Comparison of ENCODE assay signal across 8 cellular contexts in the genomic region with DNA sequence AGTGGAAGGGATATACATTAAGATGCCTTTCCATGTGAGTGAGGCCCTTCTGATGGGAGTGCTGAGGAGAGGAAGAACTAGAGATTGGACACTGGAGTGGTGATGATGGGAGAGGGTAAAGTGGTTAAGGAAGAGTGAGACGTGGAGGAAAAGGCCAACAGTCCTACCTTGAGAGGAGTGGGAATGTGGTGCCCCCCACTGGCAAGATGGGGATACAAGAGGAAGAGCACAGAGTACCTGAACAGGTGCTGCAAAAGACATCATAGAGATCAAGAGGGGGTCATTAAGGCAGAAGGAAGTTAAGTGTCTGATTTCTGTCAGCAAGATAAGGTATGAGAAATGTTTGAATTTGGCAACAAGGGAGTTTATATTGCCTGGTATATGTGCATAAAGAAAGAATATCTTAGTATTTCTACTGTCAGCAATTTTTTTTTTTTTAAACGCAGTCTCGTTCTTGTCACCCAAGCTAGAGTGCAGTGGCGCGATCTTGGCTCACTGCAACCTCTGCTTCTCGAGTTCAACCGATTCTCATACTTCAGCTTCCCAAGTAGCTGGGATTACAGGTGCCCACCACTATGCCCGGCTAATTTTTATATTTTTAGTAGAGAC. TPM values are rescaled to one million over a fixed set of nuclear protein-coding genes. Genes with fewer than 3 reads are reported as not detected.
DNase-seq lines count a peak whose midpoint lies in the region; ATAC-seq and TF ChIP-seq lines count a peak whose summit lies in the region.

No MANE protein-coding gene starts in this region.

- H3K36me3 Mint-ChIP-seq in activated naive CD8-positive, alpha-beta T cell treated with anti-CD3 and anti-CD28 coated beads, Interleukin-2, amount 50 U/mL, for 24 hours (ENCODE audit: low read depth) = peaks cover 23% of the 10 kb centered on the region
- peaks cover 90% of the 10 kb centered on the region for H3K36me3 Mint-ChIP-seq in stimulated activated effector memory CD8-positive, alpha-beta T cell treated with anti-CD3 and anti-CD28 coated beads, Interleukin-12 subunit alpha, Interleukin-12 subunit beta, amount 100 ng/mL, for 72 hours

- no peaks in the 10 kb centered on the region for H3K4me1 ChIP-seq in PC-3 (ENCODE audit: insufficient read depth, low read length)

- peak; percentile 89 for ATAC-seq in PC-3
- no peak for ATAC-seq in activated naive CD8-positive, alpha-beta T cell treated with anti-CD3 and anti-CD28 coated beads, Interleukin-2, amount 50 U/mL, for 24 hours
- peak; percentile 97 for ATAC-seq in left colon
- ATAC-seq in stimulated activated effector memory CD8-positive, alpha-beta T cell treated with anti-CD3 and anti-CD28 coated beads, Interleukin-12 subunit alpha, Interleukin-12 subunit beta, amount 100 ng/mL, for 72 hours = peak; percentile 56
- ATAC-seq in HG03280 (IDR thresholded peaks at IDR 0.05; ENCODE audit: unreplicated experiment) = no peak
- ATAC-seq in HG02970 (IDR thresholded peaks at IDR 0.05; ENCODE audit: low FRiP score, unreplicated experiment) = no peak

- H3K36me3 ChIP-seq in PC-3 (ENCODE audit: low read depth, low read length) = 0 out of 2 replicates have a peak, but pooled peaks cover 4% of the 10 kb centered on the region

- peak; percentile 59 for DNase-seq in PC-3
- peak; percentile 41 for DNase-seq in activated naive CD8-positive, alpha-beta T cell treated with anti-CD3 and anti-CD28 coated beads, Interleukin-2, amount 50 U/mL, for 24 hours
- DNase-seq in left colon = peak; percentile 41 to 75
- no peak for DNase-seq in stimulated activated effector memory CD8-positive, alpha-beta T cell treated with anti-CD3 and anti-CD28 coated beads, Interleukin-12 subunit alpha, Interleukin-12 subunit beta, amount 100 ng/mL, for 72 hours (ENCODE audit: low spot score in 2 of 2)
- no peak for DNase-seq in NCI-H1048 (lab: John Stamatoyannopoulos, UW)

- no TSS peak for BruUV-seq in PC-3 (replicated peaks; lab: Mats Ljungman, UMichigan)

- no peak overlapping the region for H3K4me3 ChIP-seq in GM12875 (ENCODE audit: low read depth, low read length)
- H3K4me3 ChIP-seq in PC-3 (ENCODE audit: low read length) = no peak overlapping the region

- no peak overlapping the region for H3K27ac ChIP-seq in PC-3 (ENCODE audit: low read length)

- no peak overlapping the region for H3K4me3 Mint-ChIP-seq in activated naive CD8-positive, alpha-beta T cell treated with anti-CD3 and anti-CD28 coated beads, Interleukin-2, amount 50 U/mL, for 24 hours
- H3K4me3 Mint-ChIP-seq in stimulated activated effector memory CD8-positive, alpha-beta T cell treated with anti-CD3 and anti-CD28 coated beads, Interleukin-12 subunit alpha, Interleukin-12 subunit beta, amount 100 ng/mL, for 72 hours = no peak overlapping the region

- peaks cover 12% of the 10 kb centered on the region for H3K4me1 Mint-ChIP-seq in activated naive CD8-positive, alpha-beta T cell treated with anti-CD3 and anti-CD28 coated beads, Interleukin-2, amount 50 U/mL, for 24 hours
- H3K4me1 Mint-ChIP-seq in stimulated activated effector memory CD8-positive, alpha-beta T cell treated with anti-CD3 and anti-CD28 coated beads, Interleukin-12 subunit alpha, Interleukin-12 subunit beta, amount 100 ng/mL, for 72 hours = peaks cover 13% of the 10 kb centered on the region

- intact Hi-C loops in PC-3 (cut with micrococcal nuclease) (loop anchor here (10.0 kb wide), 1 partner anchor 58 kb away; the partner anchor contains the start of gene SLC25A20), left colon (cut with DNase I, micrococcal nuclease) (no loop called here)

- H4K20me1 ChIP-seq in PC-3 (ENCODE audit: low read length) = no peaks in the 10 kb centered on the region

- peaks cover 42% of the 10 kb centered on the region for H3K79me2 ChIP-seq in PC-3 (ENCODE audit: low read length)

- no peaks in the 10 kb centered on the region for H3F3A ChIP-seq in PC-3 (ENCODE audit: low read length, unreplicated experiment)

- H3K9me3 Mint-ChIP-seq in activated naive CD8-positive, alpha-beta T cell treated with anti-CD3 and anti-CD28 coated beads, Interleukin-2, amount 50 U/mL, for 24 hours = no peaks in the 10 kb centered on the region
- H3K9me3 Mint-ChIP-seq in stimulated activated effector memory CD8-positive, alpha-beta T cell treated with anti-CD3 and anti-CD28 coated beads, Interleukin-12 subunit alpha, Interleukin-12 subunit beta, amount 100 ng/mL, for 72 hours = no peaks in the 10 kb centered on the region

- POLR2A ChIA-PET in PC-3 (lab: Charles Lee; ENCODE audit: unreplicated experiment) = no interaction called here

- H3K27me3 ChIP-seq in PC-3 (ENCODE audit: low read length) = no peaks in the 10 kb centered on the region

- no peak overlapping the region for H2AFZ ChIP-seq in PC-3 (ENCODE audit: low read length)

- no peak overlapping the region for H3K4me2 ChIP-seq in PC-3 (ENCODE audit: low read length)

- H3K27me3 Mint-ChIP-seq in activated naive CD8-positive, alpha-beta T cell treated with anti-CD3 and anti-CD28 coated beads, Interleukin-2, amount 50 U/mL, for 24 hours = no peaks in the 10 kb centered on the region

- no peaks in the 10 kb centered on the region for H3K9me2 ChIP-seq in PC-3 (replicated peaks; ENCODE audit: low read length)

- CTCF ChIA-PET in PC-3 (lab: Charles Lee) = no interaction called here

- no peak overlapping the region for H3K9ac ChIP-seq in PC-3 (ENCODE audit: low read length)

- no peaks in the 10 kb centered on the region for H3K9me3 ChIP-seq in PC-3 (ENCODE audit: low read length)

- TF ChIP-seq CTCF in GM12875 (IDR thresholded peaks at IDR 0.05; ENCODE audit: borderline replicate concordance, insufficient read depth, low read depth, low read length) (peak; percentile 69), PC-3 (conservative IDR thresholded peaks at IDR 0.05; ENCODE audit: low read depth, low read length) (peak; percentile 84)

- peak overlapping the region; percentile 2 for H3K27ac Mint-ChIP-seq in activated naive CD8-positive, alpha-beta T cell treated with anti-CD3 and anti-CD28 coated beads, Interleukin-2, amount 50 U/mL, for 24 hours
- peak overlapping the region; percentile 35 for H3K27ac Mint-ChIP-seq in stimulated activated effector memory CD8-positive, alpha-beta T cell treated with anti-CD3 and anti-CD28 coated beads, Interleukin-12 subunit alpha, Interleukin-12 subunit beta, amount 100 ng/mL, for 72 hours

RNA-seq across cellular contexts. Expression of gene ARIH2, which starts 34.0 kb away (rescaled TPM):
- 136 and 156 TPM in 2 replicates for total RNA-seq in PC-3 (2014; rRNA removed)
- total RNA-seq in left colon = 10 to 100 TPM; 72.3 to 82.0 TPM

RNA-seq across cellular contexts. Expression of gene P4HTM, which starts 37.4 kb away (rescaled TPM):
- total RNA-seq in PC-3 (2014; rRNA removed) (44.5 and 50.1 TPM in 2 replicates), left colon (10 to 100 TPM; 33.8 to 47.3 TPM)

RNA-seq across cellular contexts. Expression of gene SLC25A20, which starts 53.9 kb away (rescaled TPM):
- total RNA-seq in PC-3 (2014; rRNA removed) (17.7 and 19.0 TPM in 2 replicates), left colon (10 to 100 TPM; 43.0 to 56.3 TPM)

RNA-seq across cellular contexts. Expression of gene WDR6, which starts 54.6 kb away (rescaled TPM):
- total RNA-seq in PC-3 (2014; rRNA removed) (92.7 and 117 TPM in 2 replicates), left colon (100 to 1,000 TPM; 114 to 121 TPM)

Comparison
In these comparisons a context has a peak if more than half of its experiments do, and no peak if none do; other contexts are left out.
1. ATAC-seq: peak in PC-3 (single experiment), left colon (single experiment) and stimulated activated effector memory CD8-positive, alpha-beta T cell treated with anti-CD3 and anti-CD28 coated beads, Interleukin-12 subunit alpha, Interleukin-12 subunit beta, amount 100 ng/mL, for 72 hours (single experiment); none in activated naive CD8-positive, alpha-beta T cell treated with anti-CD3 and anti-CD28 coated beads, Interleukin-2, amount 50 U/mL, for 24 hours (single experiment), HG03280 (single experiment) and HG02970 (single experiment).
2. DNase-seq: peak in PC-3 (single experiment), activated naive CD8-positive, alpha-beta T cell treated with anti-CD3 and anti-CD28 coated beads, Interleukin-2, amount 50 U/mL, for 24 hours (single experiment) and left colon (2 of 2); none in stimulated activated effector memory CD8-positive, alpha-beta T cell treated with anti-CD3 and anti-CD28 coated beads, Interleukin-12 subunit alpha, Interleukin-12 subunit beta, amount 100 ng/mL, for 72 hours (0 of 2) and NCI-H1048 (single experiment).